ENCODE assay signal across 31 cellular contexts in the genomic region with DNA sequence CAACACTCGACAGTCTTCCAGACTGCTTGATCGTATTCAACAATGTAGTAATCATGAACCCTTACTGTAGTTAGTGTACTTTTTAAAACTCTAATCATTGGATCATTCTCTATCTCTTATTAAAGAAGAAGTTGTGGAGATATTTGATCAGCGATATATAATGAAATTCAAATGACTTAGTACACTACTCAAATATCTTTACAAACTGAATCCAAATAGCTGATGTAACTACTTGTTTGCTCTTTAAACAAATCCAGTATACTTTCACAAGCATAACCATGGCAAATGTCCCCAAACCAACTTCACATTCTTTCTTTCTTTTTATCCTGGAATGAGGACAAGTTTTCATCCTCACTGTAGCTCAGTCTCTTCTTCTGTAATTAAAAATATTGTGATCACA.
"Had no signal": no experiment of that assay in that cellular context is flagged by ENCODE, and none has a peak within 500 bp of the region (broad histone marks: within the 10 kb centered on the region; RNA-seq: fewer than 3 reads in every experiment).

No MANE protein-coding gene starts in this region.

- H3K9me2 ChIP-seq: SK-N-SH had no signal

- H3K27ac ChIP-seq: Peyer's patch, SJSA1 had no signal

- H3K9ac ChIP-seq: SK-N-SH had no signal

- H3K4me2 ChIP-seq: SK-N-SH had no signal

- H3K4me1 ChIP-seq: Peyer's patch, SJSA1 had no signal

- H3K36me3 ChIP-seq: Peyer's patch, SJSA1 had no signal

- H3K9me3 ChIP-seq: Peyer's patch, SJSA1, SK-N-SH had no signal

- H3K4me3 ChIP-seq: Peyer's patch, SJSA1 had no signal

- DNase-seq: Kasumi-1, MM.1S, MV-4-11, NCI-H1092, NCI-H1105, NCI-H1417, NCI-H1436, NCI-H146, NCI-H1694, NCI-H187, NCI-H1930, NCI-H2029 treated with DMSO at 0.1 percent for 48 hours, NCI-H2081 treated with DMSO at 0.1 percent for 48 hours, NCI-H2107, NCI-H2171, NCI-H226, NCI-H446 treated with DMSO at 0.1 percent for 48 hours, NCI-H510A, NCI-H524, NCI-H526, NCI-H69, NCI-H748 treated with DMSO at 0.1 percent for 48 hours, NCI-H82, Peyer's patch, Right ventricle myocardium superior, RPMI8226, SHP77 treated with DMSO at 0.1 percent for 48 hours, SK-N-SH, SW 1271, T-helper 1 cell had no signal

- H3K27me3 ChIP-seq: Peyer's patch, SJSA1 had no signal
